ENCODE assay signal across 8 cellular contexts in genomic region chr11:9568854-9569587, GRCh38. TPM values are rescaled to one million over a fixed set of nuclear protein-coding genes. Genes with fewer than 3 reads are reported as not detected.
DNase-seq lines count a peak whose midpoint lies in the region; ATAC-seq and TF ChIP-seq lines count a peak whose summit lies in the region.

No MANE protein-coding gene starts in this region.

- peak; percentile 72 for ATAC-seq in esophagus mucosa
- ATAC-seq in GM18909 (IDR thresholded peaks at IDR 0.05; ENCODE audit: poor library complexity, unreplicated experiment): no peak
- no peak for ATAC-seq in GM19351 (IDR thresholded peaks at IDR 0.05; ENCODE audit: unreplicated experiment)

- POLR2A ChIA-PET in BJ (lab: Charles Lee): interaction anchor here (0.6 kb wide), 1 partner anchor 739 kb away, joined by 4 read pairs; no protein-coding TSS in a partner anchor

- TF ChIP-seq CTCF in BJ (IDR thresholded peaks at IDR 0.05; ENCODE audit: insufficient read depth, low read depth, low read length) (no peak), HL-60 (IDR thresholded peaks at IDR 0.05; ENCODE audit: insufficient read depth, low read length) (no peak), nephron progenitor cell (IDR thresholded peaks at IDR 0.05) (no peak)

- peaks cover 3% of the 10 kb centered on the region for H3K27me3 Mint-ChIP-seq in nephron progenitor cell (ENCODE audit: low read depth, poor library complexity)

- peak; percentile 94 for DNase-seq in BJ (ENCODE audit: low read depth)
- peak in 1 of 2 experiments; percentile 36 for DNase-seq in HL-60 (ENCODE audit: low read depth in 1 of 2, low spot score in 1 of 2)
- DNase-seq in SK-MEL-5 (ENCODE audit: low read depth, low spot score): peak; percentile 65
- DNase-seq in nephron progenitor cell: no peak
- no peak for DNase-seq in stimulated activated CD8-positive, alpha-beta memory T cell treated with anti-CD3 and anti-CD28 coated beads, Interleukin-4, amount 100 ng/mL, for 48 hours

- H3K27ac Mint-ChIP-seq in nephron progenitor cell: peak overlapping the region; percentile 98

- H3K36me3 ChIP-seq in BJ (ENCODE audit: control insufficient read depth, insufficient read depth, low read length): no peaks in the 10 kb centered on the region

- H3K9me3 Mint-ChIP-seq in nephron progenitor cell: no peaks in the 10 kb centered on the region

- peaks cover 74% of the 10 kb centered on the region for H3K4me1 Mint-ChIP-seq in nephron progenitor cell

- no peak overlapping the region for H3K4me3 ChIP-seq in BJ (ENCODE audit: low read depth, low read length)
- H3K4me3 ChIP-seq in HL-60 (replicated peaks; ENCODE audit: insufficient read depth, low read length): no peak overlapping the region

- CTCF ChIA-PET in BJ (lab: Yijun Ruan, JAX): interaction anchor here (0.6 kb wide), 1 partner anchor 381 kb away, joined by 3 read pairs; no protein-coding TSS in a partner anchor

- no peaks in the 10 kb centered on the region for H3K36me3 Mint-ChIP-seq in nephron progenitor cell (ENCODE audit: low read depth)

- H3K27me3 ChIP-seq in BJ (ENCODE audit: control insufficient read depth, insufficient read depth, low read length): no peaks in the 10 kb centered on the region
- H3K27me3 ChIP-seq in HL-60 (ENCODE audit: insufficient read depth, poor library complexity, severe bottlenecking): no peaks in the 10 kb centered on the region

- in situ Hi-C loops in SK-MEL-5 (cut with HindIII; ENCODE audit: low pct_unique_long_range_greater_than_20kb, low sequenced_read_pairs): no loop called here

- H3K4me3 Mint-ChIP-seq in nephron progenitor cell: peak overlapping the region; percentile 70

- peak overlapping the region; percentile 5; the same call in 1 of the 2 replicates for H3K27ac ChIP-seq in HL-60 (replicated peaks)

RNA-seq across cellular contexts. Expression of gene WEE1, which starts 4.4 kb away (rescaled TPM):
- 31.7 and 60.1 TPM in 2 replicates for polyA plus RNA-seq in BJ (2011; rRNA removed)
- polyA minus RNA-seq in BJ (2011; rRNA and poly(A)+ RNA removed): 14.5 and 19.6 TPM in 2 replicates
- 23.7 and 30.1 TPM in 2 replicates for total RNA-seq in SK-MEL-5 (2014; rRNA removed; shearing (Covaris generic))
- 31.2 and 38.4 TPM in 2 replicates for polyA plus RNA-seq in SK-MEL-5 (2015; cell fraction: cytosol; rRNA removed)
- polyA plus RNA-seq in SK-MEL-5 (2015; cell fraction: nucleus; rRNA removed): 69.8 and 97.0 TPM in 2 replicates
- total RNA-seq in esophagus mucosa: 18.4 TPM

Comparison
In these comparisons a context has a peak if more than half of its experiments do, and no peak if none do; other contexts are left out.
1. DNase-seq: peak in BJ (single experiment) and SK-MEL-5 (single experiment); none in nephron progenitor cell (single experiment) and stimulated activated CD8-positive, alpha-beta memory T cell treated with anti-CD3 and anti-CD28 coated beads, Interleukin-4, amount 100 ng/mL, for 48 hours (single experiment).